In genomic region chr9:5631021-5631420, GRCh38 we compare ENCODE assay signal across 12 cellular contexts. TPM values are rescaled to one million over a fixed set of nuclear protein-coding genes. Genes with fewer than 3 reads are reported as not detected.
DNase-seq lines count a peak whose midpoint lies in the region; ATAC-seq and TF ChIP-seq lines count a peak whose summit lies in the region.
"Had no signal": no experiment of that assay in that cellular context is flagged by ENCODE, and none has a peak within 500 bp of the region (broad histone marks: within the 10 kb centered on the region; RNA-seq: fewer than 3 reads in every experiment).

No MANE protein-coding gene starts in this region.

- no peak overlapping the region for H2AFZ ChIP-seq in smooth muscle cell (ENCODE audit: low read depth)

- H4K20me1 ChIP-seq in smooth muscle cell (ENCODE audit: low read depth): peaks cover 55% of the 10 kb centered on the region

- no peaks in the 10 kb centered on the region for H3K27me3 ChIP-seq in RWPE2 (ENCODE audit: insufficient read depth, poor library complexity, severe bottlenecking)
- H3K27me3 ChIP-seq in smooth muscle cell (ENCODE audit: low read depth): no peaks in the 10 kb centered on the region

- peak overlapping the region; percentile 96 for H3K4me2 ChIP-seq in smooth muscle cell

- peak overlapping the region; percentile 88 for H3K9ac ChIP-seq in smooth muscle cell (ENCODE audit: low read depth)

- H3K36me3 ChIP-seq in RWPE2 (ENCODE audit: low read depth): peaks cover 4% of the 10 kb centered on the region; the same call in 1 of the 2 replicates
- no peaks in the 10 kb centered on the region for H3K36me3 ChIP-seq in smooth muscle cell (ENCODE audit: low read depth)

- peaks cover 53 to 65% of the 10 kb centered on the region in 2 donors for H3K4me1 Mint-ChIP-seq in natural killer cell treated with Interleukin-12 subunit alpha and Interleukin-12 subunit beta and Interleukin-15 and Interleukin-18, amount 100 ng/mL, for 72 hours (ENCODE audit: low read depth in 2 of 2)

- 11% methylated on average over 1 of the region's 1 CpG for WGBS in smooth muscle cell (ENCODE audit: low lambda C conversion rate)

- peaks cover 71% of the 10 kb centered on the region for H3K79me2 ChIP-seq in smooth muscle cell (ENCODE audit: low read depth)

- H3K4me3 ChIP-seq in GM12865 (ENCODE audit: low read depth, low read length): peak overlapping the region; percentile 99
- H3K4me3 ChIP-seq in RWPE2 (ENCODE audit: severe bottlenecking): peak overlapping the region; percentile 86
- peak overlapping the region; percentile 89 for H3K4me3 ChIP-seq in smooth muscle cell

- TF ChIP-seq CTCF in GM12865 (IDR thresholded peaks at IDR 0.05; ENCODE audit: insufficient read depth, low read depth, low read length, missing control alignments) (no peak), RWPE2 (IDR thresholded peaks at IDR 0.05; ENCODE audit: poor library complexity, severe bottlenecking) (no peak), smooth muscle cell (IDR thresholded peaks at IDR 0.05; ENCODE audit: borderline replicate concordance, insufficient read depth, poor library complexity, severe bottlenecking) (no peak)

- H3K4me3 Mint-ChIP-seq in natural killer cell treated with Interleukin-12 subunit alpha and Interleukin-12 subunit beta and Interleukin-15 and Interleukin-18, amount 100 ng/mL, for 72 hours: no peak overlapping the region

- H3K27ac Mint-ChIP-seq in natural killer cell treated with Interleukin-12 subunit alpha and Interleukin-12 subunit beta and Interleukin-15 and Interleukin-18, amount 100 ng/mL, for 72 hours: no peak overlapping the region

- peaks cover 30% of the 10 kb centered on the region for H3K4me1 ChIP-seq in RWPE2 (ENCODE audit: insufficient read depth, poor library complexity, severe bottlenecking)
- peaks cover 19% of the 10 kb centered on the region for H3K4me1 ChIP-seq in smooth muscle cell (ENCODE audit: low read depth)

- H3K27ac ChIP-seq in RWPE2 (ENCODE audit: poor library complexity, severe bottlenecking) (no peak overlapping the region), smooth muscle cell (ENCODE audit: low read depth) (peak overlapping the region; percentile 86)

- no peaks in the 10 kb centered on the region for H3K27me3 Mint-ChIP-seq in natural killer cell treated with Interleukin-12 subunit alpha and Interleukin-12 subunit beta and Interleukin-15 and Interleukin-18, amount 100 ng/mL, for 72 hours
- H3K27me3 Mint-ChIP-seq: stimulated activated naive B cell treated with anti-CD40 and anti-IgM and Interleukin-4, amounts not matched to agents 10 μg/mL and 1 μg/mL and 100 μg/mL, for 72 hours had no signal

- H3K9me3 ChIP-seq in RWPE2 (ENCODE audit: severe bottlenecking) (no peaks in the 10 kb centered on the region), smooth muscle cell (replicated peaks; ENCODE audit: low read depth) (no peaks in the 10 kb centered on the region)

- DNase-seq in GM12865 (ENCODE audit: low read depth) (no peak), RWPE2 (ENCODE audit: low spot score) (no peak), fibroblast of peridontal ligament (ENCODE audit: extremely low read depth) (peak; percentile 25), smooth muscle cell (lab: John Stamatoyannopoulos, UW; ENCODE audit: unreplicated experiment) (no peak)
- DNase-seq in activated T-cell treated with anti-CD3 and anti-CD28 coated beads, Interleukin-2, amount 50 U/mL, for 1 hour: no peak
- DNase-seq in natural killer cell treated with Interleukin-12 subunit alpha and Interleukin-12 subunit beta and Interleukin-15 and Interleukin-18, amount 100 ng/mL, for 72 hours (ENCODE audit: low spot score): no peak
- DNase-seq: activated CD8-positive, alpha-beta T cell treated with anti-CD3 and anti-CD28 coated beads, Interleukin-2, amount 10 ng/mL, durations not matched to agents 7 days and 5 days; kidney; NCI-H1930; SIG-M5; stimulated activated naive B cell treated with anti-CD40 and anti-IgM and Interleukin-4, amounts not matched to agents 10 μg/mL and 1 μg/mL and 100 μg/mL, for 72 hours had no signal

- no peaks in the 10 kb centered on the region for H3F3A ChIP-seq in smooth muscle cell (ENCODE audit: low read depth)

- H3K9me3 Mint-ChIP-seq in natural killer cell treated with Interleukin-12 subunit alpha and Interleukin-12 subunit beta and Interleukin-15 and Interleukin-18, amount 100 ng/mL, for 72 hours: peaks cover 6% of the 10 kb centered on the region

- H3K36me3 Mint-ChIP-seq in natural killer cell treated with Interleukin-12 subunit alpha and Interleukin-12 subunit beta and Interleukin-15 and Interleukin-18, amount 100 ng/mL, for 72 hours: peaks cover 20% of the 10 kb centered on the region

- ATAC-seq in RWPE2 (ENCODE audit: low read depth): no peak
- no peak for ATAC-seq in HG03025 (IDR thresholded peaks at IDR 0.05; ENCODE audit: low FRiP score, unreplicated experiment)
- no peak for ATAC-seq in natural killer cell treated with Interleukin-12 subunit alpha and Interleukin-12 subunit beta and Interleukin-15 and Interleukin-18, amount 100 ng/mL, for 72 hours
- ATAC-seq: activated CD8-positive, alpha-beta T cell treated with anti-CD3 and anti-CD28 coated beads, Interleukin-2, amount 10 ng/mL, durations not matched to agents 7 days and 5 days; stimulated activated naive B cell treated with anti-CD40 and anti-IgM and Interleukin-4, amounts not matched to agents 10 μg/mL and 1 μg/mL and 100 μg/mL, for 72 hours had no signal

RNA-seq across cellular contexts. Expression of gene RIC1, which starts 2.1 kb away (rescaled TPM):
- total RNA-seq in smooth muscle cell: 52.4 and 54.0 TPM in 2 replicates
- 9.9 and 11.1 TPM in 2 replicates for polyA plus RNA-seq in smooth muscle cell
- total RNA-seq in natural killer cell treated with Interleukin-12 subunit alpha and Interleukin-12 subunit beta and Interleukin-15 and Interleukin-18, amount 100 ng/mL, for 72 hours: 10 to 100 TPM; 25.4 to 36.1 TPM
